Comparison of ENCODE assay signal across 21 cellular contexts in the genomic region with DNA sequence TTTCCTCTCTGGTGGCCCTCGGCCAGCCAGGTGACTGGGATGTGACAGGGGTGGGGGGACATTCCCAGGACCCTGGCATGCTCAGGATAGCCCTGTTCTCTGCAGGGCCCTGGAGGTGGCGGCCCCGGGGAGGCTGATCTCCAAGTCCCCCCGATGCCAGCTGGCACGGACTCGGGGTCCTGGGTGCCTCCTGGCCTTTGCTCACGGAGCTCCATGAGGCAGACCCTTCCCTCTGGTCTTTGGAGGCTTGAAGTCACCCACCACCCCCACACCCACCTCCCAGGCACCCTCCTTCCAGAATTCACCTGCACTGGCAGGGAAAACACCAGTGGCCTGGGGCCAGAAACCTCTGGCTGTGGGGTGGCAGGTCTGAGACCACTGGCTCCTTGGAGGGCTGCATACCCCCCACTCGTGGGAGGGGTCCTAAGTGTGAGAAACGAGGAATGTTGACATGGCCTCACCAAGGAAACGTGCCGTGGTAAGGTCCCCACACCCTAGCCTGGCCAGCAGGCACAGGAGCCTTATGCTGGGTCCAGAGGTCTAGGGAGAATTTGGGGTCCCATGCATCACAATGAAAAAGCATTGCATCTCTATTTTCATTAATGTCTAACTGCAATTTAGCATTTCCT.
DNase-seq lines count a peak whose midpoint lies in the region; ATAC-seq and TF ChIP-seq lines count a peak whose summit lies in the region.
"Had no signal": no experiment of that assay in that cellular context is flagged by ENCODE, and none has a peak within 500 bp of the region (broad histone marks: within the 10 kb centered on the region; RNA-seq: fewer than 3 reads in every experiment).

No MANE protein-coding gene starts in this region.

- H3K36me3 Mint-ChIP-seq in activated CD8-positive, alpha-beta T cell treated with anti-CD3 and anti-CD28 coated beads, Interleukin-2, amount 10 ng/mL, durations not matched to agents 7 days and 5 days (ENCODE audit: low read depth): no peaks in the 10 kb centered on the region
- H3K36me3 Mint-ChIP-seq: CD4-positive, CD25-positive, alpha-beta regulatory T cell had no signal

- H3K9me3 ChIP-seq in DOHH2 (ENCODE audit: control insufficient read depth, insufficient read depth, low read length) (no peaks in the 10 kb centered on the region), Karpas-422 (ENCODE audit: low read length) (no peaks in the 10 kb centered on the region), osteoblast (ENCODE audit: low read depth, low read length) (no peaks in the 10 kb centered on the region)
- H3K9me3 ChIP-seq: A549, BE2C had no signal

- H3K4me1 ChIP-seq in DOHH2 (ENCODE audit: control insufficient read depth, low read length) (peaks cover 51% of the 10 kb centered on the region), Karpas-422 (ENCODE audit: low read length) (peaks cover 3% of the 10 kb centered on the region; the same call in 1 of the 2 replicates), osteoblast (ENCODE audit: insufficient read depth, low read length) (no peaks in the 10 kb centered on the region)
- H3K4me1 ChIP-seq: BE2C had no signal

- H2AFZ ChIP-seq in Karpas-422 (ENCODE audit: low read length) (no peak overlapping the region), osteoblast (ENCODE audit: low read length) (no peak overlapping the region)

- POLR2A ChIA-PET in activated CD8-positive, alpha-beta T cell treated with anti-CD3 and anti-CD28 coated beads, Interleukin-2, amount 10 ng/mL, durations not matched to agents 7 days and 5 days (lab: Charles Lee): no interaction called here

- H3K9ac ChIP-seq in Karpas-422 (ENCODE audit: low read length): no peak overlapping the region

- H3K36me3 ChIP-seq in DOHH2 (ENCODE audit: control insufficient read depth, low read length) (no peaks in the 10 kb centered on the region; the same call in 1 of the 2 replicates), Karpas-422 (ENCODE audit: insufficient read depth, low read length) (no peaks in the 10 kb centered on the region), osteoblast (ENCODE audit: insufficient read depth, low read length) (no peaks in the 10 kb centered on the region)
- H3K36me3 ChIP-seq: BE2C had no signal

- no peaks in the 10 kb centered on the region for H3F3A ChIP-seq in DOHH2 (ENCODE audit: control insufficient read depth, insufficient read depth)

- DNase-seq in AG20443 (ENCODE audit: low spot score) (peak; percentile 8), Karpas-422 (peak; percentile 26), osteoblast (ENCODE audit: insufficient read length, low spot score, missing footprints) (peak; percentile 61), hypothalamus (lab: John Stamatoyannopoulos, UW) (no peak), foreskin fibroblast (no peak)
- DNase-seq in activated CD8-positive, alpha-beta T cell treated with anti-CD3 and anti-CD28 coated beads, Interleukin-2, amount 10 ng/mL, durations not matched to agents 7 days and 5 days: no peak
- DNase-seq: CD4-positive, CD25-positive, alpha-beta regulatory T cell; DMS 273 treated with DMSO at 0.1 percent for 48 hours; HFFc6; MM.1S; NCI-H1048; NCI-H1417 treated with DMSO at 0.1 percent for 48 hours; NCI-H187; NCI-H446 treated with DMSO at 0.1 percent for 48 hours; NCI-H526 treated with DMSO at 0.1 percent for 48 hours; RPMI8226 had no signal

- H3K9me3 Mint-ChIP-seq in activated CD8-positive, alpha-beta T cell treated with anti-CD3 and anti-CD28 coated beads, Interleukin-2, amount 10 ng/mL, durations not matched to agents 7 days and 5 days (ENCODE audit: insufficient read depth): no peaks in the 10 kb centered on the region
- H3K9me3 Mint-ChIP-seq: H9, HFFc6 had no signal

- H3K27me3 ChIP-seq in DOHH2 (ENCODE audit: control insufficient read depth, low read length) (no peaks in the 10 kb centered on the region), Karpas-422 (ENCODE audit: low read length) (no peaks in the 10 kb centered on the region), osteoblast (ENCODE audit: insufficient read depth, low read length) (no peaks in the 10 kb centered on the region)
- H3K27me3 ChIP-seq: BE2C had no signal

- peaks cover 9% of the 10 kb centered on the region for H3K4me1 Mint-ChIP-seq in activated CD8-positive, alpha-beta T cell treated with anti-CD3 and anti-CD28 coated beads, Interleukin-2, amount 10 ng/mL, durations not matched to agents 7 days and 5 days (ENCODE audit: low read depth)

- H3K27ac Mint-ChIP-seq in activated CD8-positive, alpha-beta T cell treated with anti-CD3 and anti-CD28 coated beads, Interleukin-2, amount 10 ng/mL, durations not matched to agents 7 days and 5 days: no peak overlapping the region
- H3K27ac Mint-ChIP-seq: CD4-positive, CD25-positive, alpha-beta regulatory T cell; HFFc6 had no signal

- TF ChIP-seq CTCF in DOHH2 (IDR thresholded peaks at IDR 0.05; ENCODE audit: low read depth, low read length, poor library complexity, severe bottlenecking): no peak
- TF ChIP-seq CTCF in osteoblast (IDR thresholded peaks at IDR 0.05; ENCODE audit: extremely low read depth, low read depth, low read length): no peak
- TF ChIP-seq CTCF in foreskin fibroblast (IDR thresholded peaks at IDR 0.05; ENCODE audit: low read depth, low read length): no peak

- H3K4me3 Mint-ChIP-seq in activated CD8-positive, alpha-beta T cell treated with anti-CD3 and anti-CD28 coated beads, Interleukin-2, amount 10 ng/mL, durations not matched to agents 7 days and 5 days: no peak overlapping the region
- H3K4me3 Mint-ChIP-seq: CD4-positive, CD25-positive, alpha-beta regulatory T cell; H9; HFFc6 had no signal

- H3K4me2 ChIP-seq in DOHH2 (ENCODE audit: low read length): peak overlapping the region; percentile 52
- H3K4me2 ChIP-seq in Karpas-422 (ENCODE audit: low read depth, low read length, poor library complexity, severe bottlenecking): no peak overlapping the region
- H3K4me2 ChIP-seq in osteoblast (ENCODE audit: insufficient read depth, low read length): no peak overlapping the region
- H3K4me2 ChIP-seq: A549 had no signal

- H3K27me3 Mint-ChIP-seq in activated CD8-positive, alpha-beta T cell treated with anti-CD3 and anti-CD28 coated beads, Interleukin-2, amount 10 ng/mL, durations not matched to agents 7 days and 5 days (ENCODE audit: low read depth): peaks cover 19% of the 10 kb centered on the region

- ATAC-seq in activated CD8-positive, alpha-beta T cell treated with anti-CD3 and anti-CD28 coated beads, Interleukin-2, amount 10 ng/mL, durations not matched to agents 7 days and 5 days: no peak
- ATAC-seq: A549 had no signal

- no peaks in the 10 kb centered on the region for H3K79me2 ChIP-seq in DOHH2 (ENCODE audit: control insufficient read depth, low read length)
- no peaks in the 10 kb centered on the region for H3K79me2 ChIP-seq in Karpas-422 (ENCODE audit: low read length)
- H3K79me2 ChIP-seq in osteoblast (ENCODE audit: insufficient read depth, low read length): no peaks in the 10 kb centered on the region

- CTCF ChIA-PET in activated CD8-positive, alpha-beta T cell treated with anti-CD3 and anti-CD28 coated beads, Interleukin-2, amount 10 ng/mL, durations not matched to agents 7 days and 5 days (lab: Charles Lee): no interaction called here

- no peaks in the 10 kb centered on the region for H4K20me1 ChIP-seq in DOHH2 (ENCODE audit: control insufficient read depth, insufficient read depth, low read depth, low read length)
- no peaks in the 10 kb centered on the region for H4K20me1 ChIP-seq in Karpas-422 (ENCODE audit: insufficient read depth, low read depth, low read length)
- H4K20me1 ChIP-seq in osteoblast (ENCODE audit: insufficient read depth, low read length): no peaks in the 10 kb centered on the region

- H3K9me2 ChIP-seq in DOHH2 (replicated peaks; ENCODE audit: control insufficient read depth, low read length) (no peaks in the 10 kb centered on the region), Karpas-422 (replicated peaks; ENCODE audit: insufficient read depth, low read length) (no peaks in the 10 kb centered on the region)

- H3K4me3 ChIP-seq in DOHH2 (ENCODE audit: low read length) (no peak overlapping the region), Karpas-422 (ENCODE audit: low read length) (no peak overlapping the region), osteoblast (ENCODE audit: insufficient read depth, low read length) (no peak overlapping the region), foreskin fibroblast (ENCODE audit: low read depth in 1 of 2, low read length in 2 of 2) (no peak overlapping the region)
- H3K4me3 ChIP-seq: A549, SK-N-MC had no signal

- H3K27ac ChIP-seq in DOHH2 (ENCODE audit: low read depth, low read length) (peak overlapping the region; percentile 85), Karpas-422 (ENCODE audit: low read length) (no peak overlapping the region), osteoblast (ENCODE audit: low read depth, low read length) (no peak overlapping the region)
- H3K27ac ChIP-seq: A549, SK-N-MC had no signal

Comparison
In these comparisons a context has a peak if more than half of its experiments do, and no peak if none do; other contexts are left out.
1. DNase-seq: peak in AG20443 (single experiment), Karpas-422 (single experiment) and osteoblast (single experiment); none in activated CD8-positive, alpha-beta T cell treated with anti-CD3 and anti-CD28 coated beads, Interleukin-2, amount 10 ng/mL, durations not matched to agents 7 days and 5 days (single experiment), hypothalamus (0 of 51) and foreskin fibroblast (0 of 2).